Comparison of ENCODE assay signal across 8 cellular contexts in the genomic region with DNA sequence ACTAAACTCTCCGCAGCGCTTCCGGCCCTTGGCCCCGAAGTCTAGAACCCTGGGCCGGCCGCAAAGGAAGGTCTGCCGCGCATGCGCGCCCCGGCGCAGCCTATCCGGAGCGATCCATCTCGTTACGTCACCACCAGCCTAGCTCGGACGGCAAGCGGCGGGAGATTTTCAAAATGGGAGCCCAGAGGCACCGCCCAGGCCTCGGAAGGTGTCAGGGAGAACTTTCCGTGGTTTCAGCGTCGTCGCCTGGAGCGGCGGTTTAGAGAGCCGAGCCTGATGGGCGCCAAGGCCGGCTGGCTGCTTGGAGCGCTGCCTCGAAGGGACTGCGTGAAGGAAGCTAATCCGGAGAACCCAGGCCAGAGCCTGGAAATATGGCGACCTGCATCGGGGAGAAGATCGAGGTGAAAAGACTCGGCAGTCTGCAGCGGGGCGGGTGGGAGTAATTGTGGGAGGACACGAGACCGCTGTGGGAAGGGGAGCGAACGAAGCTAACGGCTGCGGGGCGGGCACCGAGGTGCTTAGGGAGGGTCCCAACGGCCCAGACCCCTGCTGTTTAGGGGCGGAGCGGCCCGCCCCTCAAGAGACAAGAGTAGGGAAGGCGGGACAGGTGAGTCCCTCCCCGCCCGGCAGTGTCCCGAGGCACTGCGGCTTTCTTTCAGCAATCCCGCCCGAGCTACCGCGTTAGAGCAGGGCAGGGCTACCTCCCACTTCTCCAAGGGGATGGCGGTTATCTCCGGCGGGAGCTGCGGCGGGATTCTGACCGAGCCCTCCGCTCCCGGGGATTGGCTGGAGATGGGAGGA. TPM values are rescaled to one million over a fixed set of nuclear protein-coding genes. Genes with fewer than 3 reads are reported as not detected.
DNase-seq lines count a peak whose midpoint lies in the region; ATAC-seq, FAIRE-seq and TF ChIP-seq lines count a peak whose summit lies in the region.

A gene (plus strand): TSS at position 130 of the 801 bp plus-strand sequence. CDS start 242 bp downstream, at position 372.

- peak; percentile 23 for FAIRE-seq in kidney (lab: Jason Lieb, UNC)

- ATAC-seq in HG03457 (IDR thresholded peaks at IDR 0.05; ENCODE audit: unreplicated experiment) = peak; percentile 90

- no peaks in the 10 kb centered on the region for H3K9me3 ChIP-seq in kidney (ENCODE audit: control insufficient read depth in 1 of 2, low read length in 2 of 2)

- H3K4me3 ChIP-seq in BJ (ENCODE audit: low read depth, low read length) = peak within 1 kb of the TSS; percentile 95
- H3K4me3 ChIP-seq in choroid plexus epithelial cell (ENCODE audit: low read depth, low read length) = peak within 1 kb of the TSS; percentile 96
- H3K4me3 ChIP-seq in kidney (ENCODE audit: low read length in 2 of 2) = peak within 1 kb of the TSS; percentile 85 to 98

- H3K27ac ChIP-seq in kidney (ENCODE audit: low read depth in 2 of 2, low read length in 2 of 2) = peak within 1 kb of the TSS; percentile 39 to 69

- POLR2A ChIA-PET in BJ (lab: Charles Lee) = no interaction called here

- TF ChIP-seq CTCF in BJ (IDR thresholded peaks at IDR 0.05; ENCODE audit: insufficient read depth, low read depth, low read length) (no peak), choroid plexus epithelial cell (conservative IDR thresholded peaks at IDR 0.05; ENCODE audit: low read depth, low read length) (no peak), kidney (IDR thresholded peaks at IDR 0.05; ENCODE audit: borderline replicate concordance, extremely low read depth, insufficient read depth) (no peak)

- H3K27me3 ChIP-seq in BJ (ENCODE audit: control insufficient read depth, insufficient read depth, low read length) = no peaks in the 10 kb centered on the region

- CTCF ChIA-PET in BJ (lab: Yijun Ruan, JAX) = interaction anchor here (1.9 kb wide), 1 partner anchor 12 kb away, joined by 4 read pairs; no protein-coding TSS in a partner anchor

- H3K4me1 ChIP-seq in kidney (ENCODE audit: control insufficient read depth in 1 of 2, insufficient read depth in 1 of 2, low read depth in 1 of 2, low read length in 2 of 2) = peaks cover 0 to 3% of the 10 kb centered on the region in 2 donors

- peak within 1 kb of the TSS; percentile 6 to 98 for H3K9ac ChIP-seq in kidney (ENCODE audit: low read length in 2 of 2)

- intact Hi-C loops in kidney (cut with DNase I) = no loop called here

- DNase-seq in BJ (ENCODE audit: low read depth) (peak; percentile 75), GM19240 (ENCODE audit: insufficient read length, low spot score) (peak; percentile 63), NCI-H524 (lab: John Stamatoyannopoulos, UW) (peak; percentile 82 to 89), choroid plexus epithelial cell (ENCODE audit: low read depth) (peak; percentile 96), kidney (peak; percentile 98)
- DNase-seq in activated CD4-positive, alpha-beta T cell treated with anti-CD3 and anti-CD28 coated beads for 24 hours (ENCODE audit: low read depth in 2 of 2) = peak; percentile 90 to 91
- peak; percentile 84 to 85 for DNase-seq in stimulated activated CD4-positive, alpha-beta T cell treated with anti-CD3 and anti-CD28 coated beads, Interleukin-15, amount 100 ng/mL, for 1 hour (ENCODE audit: low read depth in 1 of 2, low spot score in 1 of 2)

- no peaks in the 10 kb centered on the region for H3K36me3 ChIP-seq in BJ (ENCODE audit: control insufficient read depth, insufficient read depth, low read length)
- no peaks in the 10 kb centered on the region for H3K36me3 ChIP-seq in kidney (ENCODE audit: control insufficient read depth in 1 of 2, insufficient read depth in 2 of 2, low read length in 2 of 2)

RNA-seq across cellular contexts. Expression of the gene that starts here (rescaled TPM):
- 6.5 and 9.9 TPM in 2 replicates for polyA plus RNA-seq in BJ (2011; rRNA removed)
- 3.2 and 3.4 TPM in 2 replicates for polyA minus RNA-seq in BJ (2011; rRNA and poly(A)+ RNA removed)
- total RNA-seq in kidney = 2.0 TPM
- polyA plus RNA-seq in kidney (ENCODE audit: insufficient read depth, low read depth, low replicate concordance) = 0.56 TPM

Comparison
In these comparisons a context has a peak if more than half of its experiments do, and no peak if none do; other contexts are left out.
1. Peak in every context shown above with its lines: DNase-seq, ATAC-seq, H3K4me3 ChIP-seq and H3K27ac ChIP-seq.